ENCODE assay signal across 14 cellular contexts in the genomic region with DNA sequence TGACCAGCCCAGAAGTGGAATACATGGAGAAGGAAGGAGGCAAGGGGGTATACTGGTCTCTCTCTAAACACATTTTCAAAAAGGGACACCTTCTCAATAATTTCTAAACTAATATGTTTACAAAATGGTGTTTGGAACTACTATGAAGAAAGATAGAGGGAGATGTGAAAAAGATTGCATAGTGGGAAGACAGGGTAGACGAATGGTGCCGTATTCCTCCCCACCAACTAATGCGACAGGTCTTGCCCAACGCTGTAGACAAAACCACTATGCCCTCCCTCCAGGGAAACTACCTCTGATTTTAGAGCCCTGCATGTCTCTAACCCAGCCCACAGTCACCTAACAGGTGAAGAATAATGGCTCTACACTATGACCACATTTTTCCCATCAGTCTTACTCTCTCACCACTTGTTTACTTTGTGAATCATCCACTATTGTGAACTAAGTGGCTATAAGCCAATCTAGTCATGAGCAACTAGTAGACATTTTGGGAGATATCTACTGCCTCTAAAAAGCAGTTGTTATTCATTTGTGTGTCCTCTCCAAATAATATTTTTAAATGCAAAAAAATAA.
DNase-seq lines count a peak whose midpoint lies in the region; ATAC-seq, FAIRE-seq and TF ChIP-seq lines count a peak whose summit lies in the region.
"Had no signal": no experiment of that assay in that cellular context is flagged by ENCODE, and none has a peak within 500 bp of the region (broad histone marks: within the 10 kb centered on the region; RNA-seq: fewer than 3 reads in every experiment).

No MANE protein-coding gene starts in this region.

- no peaks in the 10 kb centered on the region for H3K4me1 ChIP-seq in breast epithelium
- no peaks in the 10 kb centered on the region for H3K4me1 ChIP-seq in aorta (ENCODE audit: control insufficient read depth in 1 of 2, insufficient read depth in 2 of 2, low read length in 2 of 2)
- no peaks in the 10 kb centered on the region for H3K4me1 ChIP-seq in transverse colon

- no peak for TF ChIP-seq CTCF in MCF 10A (IDR thresholded peaks at IDR 0.05; ENCODE audit: unreplicated experiment)
- no peak for TF ChIP-seq CTCF in breast epithelium (IDR thresholded peaks at IDR 0.05)
- TF ChIP-seq CTCF in transverse colon (IDR thresholded peaks at IDR 0.05) = no peak

- ATAC-seq in aorta (ENCODE audit: low FRiP score) = peak; percentile 26

- 93 to 96% methylated on average over 4 of the region's 4 CpGs for WGBS in aorta, 2 donors
- WGBS in transverse colon (ENCODE audit: low coverage in 1 of 2), 2 donors = 77% methylated on average over 4 of the region's 4 CpGs; no CpG with 5 or more reads in 1 of the 2 donors

- peaks cover 7% of the 10 kb centered on the region for H3K9me3 Mint-ChIP-seq in MCF 10A (ENCODE audit: unreplicated experiment)
- H3K9me3 Mint-ChIP-seq: activated naive CD4-positive, alpha-beta T cell treated with anti-CD3 and anti-CD28 coated beads, Interleukin-2, amount 50 U/mL, for 72 hours; stimulated activated naive CD8-positive, alpha-beta T cell treated with anti-CD3 and anti-CD28 coated beads, Interleukin-15, Interleukin-2, amounts not matched to agents 100 ng/mL and 50 ng/mL, for 24 hours had no signal

- H3K27me3 Mint-ChIP-seq in MCF 10A (ENCODE audit: insufficient read depth, unreplicated experiment) = peaks cover 17% of the 10 kb centered on the region

- peak overlapping the region; percentile 7 for H3K4me3 Mint-ChIP-seq in MCF 10A (ENCODE audit: unreplicated experiment)
- H3K4me3 Mint-ChIP-seq: stimulated activated naive CD8-positive, alpha-beta T cell treated with anti-CD3 and anti-CD28 coated beads, Interleukin-15, Interleukin-2, amounts not matched to agents 100 ng/mL and 50 ng/mL, for 24 hours had no signal

- no peaks in the 10 kb centered on the region for H3K9me3 ChIP-seq in breast epithelium
- no peaks in the 10 kb centered on the region for H3K9me3 ChIP-seq in aorta (ENCODE audit: control insufficient read depth, low read length)
- no peaks in the 10 kb centered on the region for H3K9me3 ChIP-seq in transverse colon

- no peak for TF ChIP-seq EP300 in transverse colon (IDR thresholded peaks at IDR 0.05; ENCODE audit: low read depth)

- H3K36me3 ChIP-seq in breast epithelium = no peaks in the 10 kb centered on the region
- no peaks in the 10 kb centered on the region for H3K36me3 ChIP-seq in aorta (ENCODE audit: control insufficient read depth in 1 of 2, insufficient read depth in 2 of 2, low read length in 1 of 2)
- no peaks in the 10 kb centered on the region for H3K36me3 ChIP-seq in transverse colon

- H3K4me1 Mint-ChIP-seq in MCF 10A (ENCODE audit: insufficient read depth, unreplicated experiment) = peaks cover 21% of the 10 kb centered on the region

- POLR2A ChIA-PET in MCF 10A (lab: Yijun Ruan, JAX) = interaction anchor here (0.6 to 1.6 kb wide), 2 partner anchors 17 to 19 kb away, joined by 3 read pairs; no protein-coding TSS in a partner anchor

- in situ Hi-C loops in transverse colon (cut with MboI; ENCODE audit: low pct_ligation_motif_present in 1 of 4, low pct_unique_long_range_greater_than_20kb in 1 of 4, low sequenced_read_pairs in 3 of 4) = no loop called here

- intact Hi-C loops in MCF 10A (cut with micrococcal nuclease) = loop anchor here (1.0 kb wide), 1 partner anchor 19 kb away; no protein-coding TSS in a partner anchor
- intact Hi-C loops in breast epithelium (cut with DNase I; ENCODE audit: low total_unique reads) = no loop called here
- intact Hi-C loops in aorta (cut with DNase I) = no loop called here
- intact Hi-C loops in transverse colon (cut with DNase I; ENCODE audit: low total_unique reads) = no loop called here

- no TSS peak for BruUV-seq in MCF 10A (replicated peaks; lab: Mats Ljungman, UMichigan)

- TF ChIP-seq POLR2A in breast epithelium (IDR thresholded peaks at IDR 0.05) (no peak), transverse colon (IDR thresholded peaks at IDR 0.05) (no peak)

- peak overlapping the region; percentile 13 for H3K27ac Mint-ChIP-seq in MCF 10A (ENCODE audit: low read depth, unreplicated experiment)
- H3K27ac Mint-ChIP-seq: activated naive CD4-positive, alpha-beta T cell treated with anti-CD3 and anti-CD28 coated beads, Interleukin-2, amount 50 U/mL, for 72 hours; stimulated activated naive CD8-positive, alpha-beta T cell treated with anti-CD3 and anti-CD28 coated beads, Interleukin-15, Interleukin-2, amounts not matched to agents 100 ng/mL and 50 ng/mL, for 24 hours had no signal

- H3K27ac ChIP-seq in breast epithelium (no peak overlapping the region), aorta (ENCODE audit: low read depth in 1 of 2, low read length in 2 of 2) (no peak overlapping the region), transverse colon (no peak overlapping the region)
- H3K27ac ChIP-seq: VCaP had no signal

- H3K4me3 ChIP-seq in breast epithelium (no peak overlapping the region), aorta (ENCODE audit: low read length in 2 of 2) (no peak overlapping the region), transverse colon (no peak overlapping the region)

- no peaks in the 10 kb centered on the region for H3K36me3 Mint-ChIP-seq in MCF 10A (ENCODE audit: insufficient read depth, unreplicated experiment)

- FAIRE-seq in RCC 7860 (lab: Jason Lieb, UNC) = peak; percentile 94

- H3K27me3 ChIP-seq in breast epithelium = no peaks in the 10 kb centered on the region
- H3K27me3 ChIP-seq in aorta (ENCODE audit: control insufficient read depth in 1 of 2, insufficient read depth in 2 of 2, low read length in 1 of 2) = no peaks in the 10 kb centered on the region
- no peaks in the 10 kb centered on the region for H3K27me3 ChIP-seq in transverse colon

- CTCF ChIA-PET in MCF 10A (lab: Yijun Ruan, JAX) = no interaction called here

- peak; percentile 95 for DNase-seq in MCF 10A (ENCODE audit: unreplicated experiment)
- DNase-seq in breast epithelium (ENCODE audit: low spot score in 2 of 2) = no peak
- peak; percentile 77 for DNase-seq in RCC 7860 (ENCODE audit: low spot score)
- DNase-seq in fibroblast of the conjunctiva (ENCODE audit: low read depth) = peak; percentile 17
- DNase-seq in aorta = no peak
- DNase-seq in activated CD4-positive, alpha-beta T cell treated with anti-CD3 and anti-CD28 coated beads for 48 hours = no peak
- DNase-seq in transverse colon = no peak
- DNase-seq in OCI-M1 (lab: John Stamatoyannopoulos, UW) = no peak
- DNase-seq: AML-193; NCI-H2227 treated with DMSO at 0.1 percent for 48 hours; stimulated activated CD4-positive, alpha-beta T cell treated with anti-CD3 and anti-CD28 coated beads, Interleukin-12 subunit alpha, Interleukin-12 subunit beta, amount 100 ng/mL, for 4 hours had no signal

Comparison
In these comparisons a context has a peak if more than half of its experiments do, and no peak if none do; other contexts are left out.
1. DNase-seq: peak in MCF 10A (single experiment), RCC 7860 (single experiment) and fibroblast of the conjunctiva (single experiment); none in breast epithelium (0 of 2), aorta (0 of 2), activated CD4-positive, alpha-beta T cell treated with anti-CD3 and anti-CD28 coated beads for 48 hours (single experiment), transverse colon (single experiment) and OCI-M1 (single experiment).